ENCODE assay signal across 28 cellular contexts in genomic region chr12:30730011-30730410, GRCh38.
"Had no signal": no experiment of that assay in that cellular context is flagged by ENCODE, and none has a peak within 500 bp of the region (broad histone marks: within the 10 kb centered on the region; RNA-seq: fewer than 3 reads in every experiment).

No MANE protein-coding gene starts in this region.

- ATAC-seq: stimulated activated memory B cell treated with anti-CD40 and anti-IgM and Interleukin-4, amounts not matched to agents 10 μg/mL and 1 μg/mL and 100 μg/mL, for 72 hours; stimulated activated naive B cell treated with anti-CD40 and anti-IgM and Interleukin-4, amounts not matched to agents 10 μg/mL and 1 μg/mL and 100 μg/mL, for 72 hours; stimulated activated naive CD8-positive, alpha-beta T cell treated with anti-CD3 and anti-CD28 coated beads, Interleukin-15, amount 100 ng/mL, for 72 hours; stimulated activated naive CD8-positive, alpha-beta T cell treated with anti-CD3 and anti-CD28 coated beads, Interleukin-15, Interleukin-2, amounts not matched to agents 100 U/mL and 50 U/mL, for 24 hours; upper lobe of right lung had no signal

- H3K9me3 Mint-ChIP-seq: stimulated activated memory B cell treated with anti-CD40 and anti-IgM and Interleukin-4, amounts not matched to agents 10 μg/mL and 1 μg/mL and 100 μg/mL, for 72 hours; stimulated activated naive B cell treated with anti-CD40 and anti-IgM and Interleukin-4, amounts not matched to agents 10 μg/mL and 1 μg/mL and 100 μg/mL, for 72 hours; stimulated activated naive CD8-positive, alpha-beta T cell treated with anti-CD3 and anti-CD28 coated beads, Interleukin-15, amount 100 ng/mL, for 72 hours; stimulated activated naive CD8-positive, alpha-beta T cell treated with anti-CD3 and anti-CD28 coated beads, Interleukin-15, Interleukin-2, amounts not matched to agents 100 ng/mL and 50 ng/mL, for 24 hours; type B pancreatic cell had no signal

- H3K9me3 ChIP-seq: stomach, suprapubic skin, testis, thoracic aorta, thyroid gland, tibial artery, tibial nerve, transverse colon, upper lobe of left lung, upper lobe of right lung, uterus, vagina had no signal

- H3K27ac Mint-ChIP-seq: stimulated activated memory B cell treated with anti-CD40 and anti-IgM and Interleukin-4, amounts not matched to agents 10 μg/mL and 1 μg/mL and 100 μg/mL, for 72 hours; stimulated activated naive B cell treated with anti-CD40 and anti-IgM and Interleukin-4, amounts not matched to agents 10 μg/mL and 1 μg/mL and 100 μg/mL, for 72 hours; stimulated activated naive CD8-positive, alpha-beta T cell treated with anti-CD3 and anti-CD28 coated beads, Interleukin-15, amount 100 ng/mL, for 72 hours; stimulated activated naive CD8-positive, alpha-beta T cell treated with anti-CD3 and anti-CD28 coated beads, Interleukin-15, Interleukin-2, amounts not matched to agents 100 ng/mL and 50 ng/mL, for 24 hours; type B pancreatic cell had no signal

- DNase-seq: stimulated activated CD4-positive, alpha-beta T cell treated with anti-CD3 and anti-CD28 coated beads, Interleukin-2, amount 100 ng/mL, for 48 hours; stimulated activated CD4-positive, alpha-beta T cell treated with anti-CD3 and anti-CD28 coated beads, Interleukin-4, amount 100 ng/mL, for 1 hour; stimulated activated CD4-positive, alpha-beta T cell treated with anti-CD3 and anti-CD28 coated beads, Interleukin-4, amount 100 ng/mL, for 24 hours; stimulated activated CD4-positive, alpha-beta T cell treated with anti-CD3 and anti-CD28 coated beads, Interleukin-4, amount 100 ng/mL, for 4 hours; stimulated activated CD8-positive, alpha-beta memory T cell treated with anti-CD3 and anti-CD28 coated beads, Interleukin-4, amount 100 ng/mL, for 48 hours; stimulated activated naive B cell treated with anti-CD40 and anti-IgM and Interleukin-4, amounts not matched to agents 10 μg/mL and 1 μg/mL and 100 μg/mL, for 72 hours; stimulated activated naive CD4-positive, alpha-beta T cell; stimulated activated naive CD4-positive, alpha-beta T cell treated with Interleukin-2 at 50 U/mL for 16 hours; stimulated activated naive CD8-positive, alpha-beta T cell treated with anti-CD3 and anti-CD28 coated beads, Interleukin-15, amount 100 ng/mL, for 72 hours; stimulated activated naive CD8-positive, alpha-beta T cell treated with anti-CD3 and anti-CD28 coated beads, Interleukin-15, Interleukin-2, amounts not matched to agents 100 U/mL and 50 U/mL, for 24 hours; stomach; substantia nigra; testis; thyroid gland; tibial artery; transverse colon; trophoblast cell; upper lobe of left lung; upper lobe of right lung; uterus had no signal

- FAIRE-seq: urothelium cell line had no signal

- H3K27me3 ChIP-seq: stomach, suprapubic skin, testis, thyroid gland, tibial artery, tibial nerve, transverse colon, upper lobe of left lung, upper lobe of right lung, uterus, vagina had no signal

- H3K4me1 Mint-ChIP-seq: stimulated activated memory B cell treated with anti-CD40 and anti-IgM and Interleukin-4, amounts not matched to agents 10 μg/mL and 1 μg/mL and 100 μg/mL, for 72 hours; stimulated activated naive B cell treated with anti-CD40 and anti-IgM and Interleukin-4, amounts not matched to agents 10 μg/mL and 1 μg/mL and 100 μg/mL, for 72 hours; stimulated activated naive CD8-positive, alpha-beta T cell treated with anti-CD3 and anti-CD28 coated beads, Interleukin-15, amount 100 ng/mL, for 72 hours had no signal

- H3K4me1 ChIP-seq: testis, thyroid gland, transverse colon, upper lobe of left lung, upper lobe of right lung, uterus, vagina had no signal

- H3K27ac ChIP-seq: stomach, suprapubic skin, testis, thoracic aorta, thyroid gland, tibial artery, transverse colon, upper lobe of left lung, upper lobe of right lung, uterus, vagina had no signal

- H3K4me3 ChIP-seq: stomach, suprapubic skin, testis, thoracic aorta, thyroid gland, tibial artery, tibial nerve, transverse colon, upper lobe of left lung, upper lobe of right lung, uterus, vagina had no signal

- H3K4me3 Mint-ChIP-seq: stimulated activated memory B cell treated with anti-CD40 and anti-IgM and Interleukin-4, amounts not matched to agents 10 μg/mL and 1 μg/mL and 100 μg/mL, for 72 hours; stimulated activated naive B cell treated with anti-CD40 and anti-IgM and Interleukin-4, amounts not matched to agents 10 μg/mL and 1 μg/mL and 100 μg/mL, for 72 hours; stimulated activated naive CD8-positive, alpha-beta T cell treated with anti-CD3 and anti-CD28 coated beads, Interleukin-15, amount 100 ng/mL, for 72 hours; stimulated activated naive CD8-positive, alpha-beta T cell treated with anti-CD3 and anti-CD28 coated beads, Interleukin-15, Interleukin-2, amounts not matched to agents 100 ng/mL and 50 ng/mL, for 24 hours; type B pancreatic cell had no signal

- H3K36me3 ChIP-seq: uterus had no signal
